ENCODE assay signal across 24 cellular contexts in genomic region chr3:194251461-194251860, GRCh38.
"Had no signal": no experiment of that assay in that cellular context is flagged by ENCODE, and none has a peak within 500 bp of the region (broad histone marks: within the 10 kb centered on the region; RNA-seq: fewer than 3 reads in every experiment).

No MANE protein-coding gene starts in this region.

- H3K36me3 ChIP-seq: colonic mucosa, heart left ventricle, left lung, lower lobe of right lung, neutrophil, right lobe of liver, tibial nerve had no signal

- H3K4me3 Mint-ChIP-seq: activated CD4-positive, alpha-beta T cell treated with anti-CD3 and anti-CD28 coated beads for 36 hours; activated T-cell treated with anti-CD3 and anti-CD28 coated beads, Interleukin-2, amount 50 U/mL, for 72 hours; natural killer cell had no signal

- H3K36me3 Mint-ChIP-seq: activated naive CD4-positive, alpha-beta T cell treated with anti-CD3 and anti-CD28 coated beads, Interleukin-2, amount 50 U/mL, for 72 hours; natural killer cell had no signal

- H3K27me3 Mint-ChIP-seq: activated CD4-positive, alpha-beta T cell treated with anti-CD3 and anti-CD28 coated beads for 36 hours had no signal

- H3K27ac Mint-ChIP-seq: activated CD4-positive, alpha-beta T cell treated with anti-CD3 and anti-CD28 coated beads for 36 hours; activated naive CD4-positive, alpha-beta T cell treated with anti-CD3 and anti-CD28 coated beads, Interleukin-2, amount 50 U/mL, for 72 hours; activated T-cell treated with anti-CD3 and anti-CD28 coated beads, Interleukin-2, amount 50 U/mL, for 72 hours had no signal

- H3K27ac ChIP-seq: colonic mucosa, left lung, lower lobe of right lung, neutrophil, tibial nerve had no signal

- H3K9me3 ChIP-seq: colonic mucosa, heart left ventricle, left lung, lower lobe of right lung, neutrophil, right lobe of liver, tibial nerve had no signal

- DNase-seq: activated CD4-positive, alpha-beta T cell treated with anti-CD3 and anti-CD28 coated beads for 36 hours; activated CD4-positive, alpha-beta T cell treated with anti-CD3 and anti-CD28 coated beads, Interleukin-2, amount 50 U/mL, for 4 hours; activated CD4-positive, CD25-positive, alpha-beta regulatory T cell; activated naive CD4-positive, alpha-beta T cell; activated T-cell treated with anti-CD3 and anti-CD28 coated beads, Interleukin-2, amount 50 U/mL, for 72 hours; anterior cingulate cortex; cerebellar nuclear complex; colonic mucosa; effector memory CD4-positive, alpha-beta T cell; erythroblast; heart left ventricle; hypothalamus; kidney glomerular epithelial cell; left lung; lower lobe of right lung; mesendoderm; natural killer cell; right lobe of liver; stimulated activated CD4-positive, alpha-beta T cell treated with anti-CD3 and anti-CD28 coated beads, Interleukin-2, amount 100 ng/mL, for 48 hours; stimulated activated naive CD4-positive, alpha-beta T cell treated with Interleukin-2 at 50 U/mL for 16 hours had no signal

- FAIRE-seq: urothelium cell line had no signal

- H3K4me3 ChIP-seq: colonic mucosa, left lung, lower lobe of right lung, tibial nerve had no signal

- ATAC-seq: activated CD4-positive, alpha-beta T cell treated with anti-CD3 and anti-CD28 coated beads for 36 hours; activated naive CD4-positive, alpha-beta T cell treated with anti-CD3 and anti-CD28 coated beads, Interleukin-2, amount 50 U/mL, for 72 hours; activated T-cell treated with anti-CD3 and anti-CD28 coated beads, Interleukin-2, amount 50 U/mL, for 72 hours; natural killer cell had no signal

- H3K9me3 Mint-ChIP-seq: activated naive CD4-positive, alpha-beta T cell treated with anti-CD3 and anti-CD28 coated beads, Interleukin-2, amount 50 U/mL, for 72 hours; activated T-cell treated with anti-CD3 and anti-CD28 coated beads, Interleukin-2, amount 50 U/mL, for 72 hours; natural killer cell had no signal

- H3K4me1 ChIP-seq: colonic mucosa had no signal

- H3K27me3 ChIP-seq: colonic mucosa, heart left ventricle, left lung, right lobe of liver, tibial nerve had no signal
